Comparison of ENCODE assay signal across 17 cellular contexts in genomic region chr9:116585896-116586295, GRCh38.
DNase-seq lines count a peak whose midpoint lies in the region; ATAC-seq and TF ChIP-seq lines count a peak whose summit lies in the region.
"Had no signal": no experiment of that assay in that cellular context is flagged by ENCODE, and none has a peak within 500 bp of the region (broad histone marks: within the 10 kb centered on the region; RNA-seq: fewer than 3 reads in every experiment).

No MANE protein-coding gene starts in this region.

- WGBS in GM23248 (ENCODE audit: low coverage in 1 of 2, low lambda C conversion rate in 2 of 2, missing lambda C conversion rate in 2 of 2), 2 experiments: 43 to 55% methylated on average over 1 of the region's 1 CpG
- WGBS in heart right ventricle, 2 donors: 95% methylated on average over 1 of the region's 1 CpG

- peaks cover 24% of the 10 kb centered on the region for H3K4me1 Mint-ChIP-seq in nephron progenitor cell
- H3K4me1 Mint-ChIP-seq: B cell; CD4-positive, alpha-beta memory T cell had no signal

- ATAC-seq in heart right ventricle (no peak), HG02970 (IDR thresholded peaks at IDR 0.05; ENCODE audit: low FRiP score, unreplicated experiment) (no peak), HG02840 (IDR thresholded peaks at IDR 0.05; ENCODE audit: low FRiP score, unreplicated experiment) (no peak)
- ATAC-seq: K562 had no signal

- H3K9me3 Mint-ChIP-seq in nephron progenitor cell: peaks cover 26% of the 10 kb centered on the region

- peaks cover 7% of the 10 kb centered on the region for H3K9me3 ChIP-seq in GM23248 (ENCODE audit: low read depth)
- H3K9me3 ChIP-seq in heart right ventricle: peaks cover 0 to 25% (median 10%) of the 10 kb centered on the region in 11 donors

- DNase-seq in EH (ENCODE audit: low read depth) (peak; percentile 23), GM23248 (peak; percentile 57), OCI-M1 (lab: John Stamatoyannopoulos, UW) (peak; percentile 77), fibroblast of villous mesenchyme (ENCODE audit: low read depth) (peak; percentile 57), heart right ventricle (no peak), nephron progenitor cell (no peak)
- DNase-seq: ACHN; CD4-positive, alpha-beta memory T cell; DMS79; EL; GOT3 had no signal

- in situ Hi-C loops in GM23248 (cut with MboI): no loop called here

- H3K79me2 ChIP-seq in GM23248 (ENCODE audit: insufficient read depth): no peaks in the 10 kb centered on the region

- H3K27ac Mint-ChIP-seq in nephron progenitor cell: no peak overlapping the region
- H3K27ac Mint-ChIP-seq: B cell; CD4-positive, alpha-beta memory T cell had no signal

- no peak overlapping the region for H3K4me3 ChIP-seq in GM23248
- H3K4me3 ChIP-seq in fibroblast of villous mesenchyme (ENCODE audit: low read depth, low read length): no peak overlapping the region
- H3K4me3 ChIP-seq in heart right ventricle: no peak overlapping the region
- H3K4me3 ChIP-seq: HAP-1, K562 had no signal

- peaks cover 36% of the 10 kb centered on the region for H3K36me3 Mint-ChIP-seq in nephron progenitor cell (ENCODE audit: low read depth)

- H3K27ac ChIP-seq in GM23248: peak overlapping the region; percentile 27; the same call in 1 of the 2 replicates
- H3K27ac ChIP-seq in heart right ventricle: no peak overlapping the region
- H3K27ac ChIP-seq: C4-2B had no signal

- no peak overlapping the region for H3K4me3 Mint-ChIP-seq in nephron progenitor cell
- H3K4me3 Mint-ChIP-seq: B cell; CD4-positive, alpha-beta memory T cell had no signal

- no peak overlapping the region for H3K4me2 ChIP-seq in GM23248 (ENCODE audit: unreplicated experiment)

- H3K4me1 ChIP-seq in GM23248 (ENCODE audit: insufficient read depth): peaks cover 4% of the 10 kb centered on the region; the same call in 1 of the 2 replicates
- peaks cover 0 to 6% (median 0%) of the 10 kb centered on the region in 9 donors for H3K4me1 ChIP-seq in heart right ventricle

- peaks cover 10% of the 10 kb centered on the region; the same call in 1 of the 2 replicates for H3F3A ChIP-seq in GM23248 (ENCODE audit: insufficient read depth)

- H2AFZ ChIP-seq in GM23248: no peak overlapping the region

- H4K20me1 ChIP-seq in GM23248 (ENCODE audit: insufficient read depth): no peaks in the 10 kb centered on the region

- no peaks in the 10 kb centered on the region for H3K9me2 ChIP-seq in GM23248 (ENCODE audit: insufficient read depth)

- H3K27me3 Mint-ChIP-seq in nephron progenitor cell (ENCODE audit: low read depth, poor library complexity): no peaks in the 10 kb centered on the region
- H3K27me3 Mint-ChIP-seq: B cell; CD4-positive, alpha-beta memory T cell had no signal

- H3K27me3 ChIP-seq in GM23248 (replicated peaks; ENCODE audit: insufficient read depth) (no peaks in the 10 kb centered on the region), heart right ventricle (no peaks in the 10 kb centered on the region)

- no peak overlapping the region for H3K9ac ChIP-seq in GM23248

- TF ChIP-seq CTCF in fibroblast of villous mesenchyme (IDR thresholded peaks at IDR 0.05; ENCODE audit: insufficient read depth, low read depth, low read length): no peak
- no peak for TF ChIP-seq CTCF in heart right ventricle (IDR thresholded peaks at IDR 0.05)
- no peak for TF ChIP-seq CTCF in nephron progenitor cell (IDR thresholded peaks at IDR 0.05)

- intact Hi-C loops in heart right ventricle (cut with DNase I): no loop called here

- H3K36me3 ChIP-seq in GM23248 (ENCODE audit: low read depth) (no peaks in the 10 kb centered on the region), heart right ventricle (no peaks in the 10 kb centered on the region)
- H3K36me3 ChIP-seq: HAP-1 had no signal

Comparison
In these comparisons a context has a peak if more than half of its experiments do, and no peak if none do; other contexts are left out.
1. DNase-seq: peak in EH (single experiment), GM23248 (single experiment), OCI-M1 (single experiment) and fibroblast of villous mesenchyme (single experiment); none in heart right ventricle (0 of 2) and nephron progenitor cell (single experiment).